In the genomic region with DNA sequence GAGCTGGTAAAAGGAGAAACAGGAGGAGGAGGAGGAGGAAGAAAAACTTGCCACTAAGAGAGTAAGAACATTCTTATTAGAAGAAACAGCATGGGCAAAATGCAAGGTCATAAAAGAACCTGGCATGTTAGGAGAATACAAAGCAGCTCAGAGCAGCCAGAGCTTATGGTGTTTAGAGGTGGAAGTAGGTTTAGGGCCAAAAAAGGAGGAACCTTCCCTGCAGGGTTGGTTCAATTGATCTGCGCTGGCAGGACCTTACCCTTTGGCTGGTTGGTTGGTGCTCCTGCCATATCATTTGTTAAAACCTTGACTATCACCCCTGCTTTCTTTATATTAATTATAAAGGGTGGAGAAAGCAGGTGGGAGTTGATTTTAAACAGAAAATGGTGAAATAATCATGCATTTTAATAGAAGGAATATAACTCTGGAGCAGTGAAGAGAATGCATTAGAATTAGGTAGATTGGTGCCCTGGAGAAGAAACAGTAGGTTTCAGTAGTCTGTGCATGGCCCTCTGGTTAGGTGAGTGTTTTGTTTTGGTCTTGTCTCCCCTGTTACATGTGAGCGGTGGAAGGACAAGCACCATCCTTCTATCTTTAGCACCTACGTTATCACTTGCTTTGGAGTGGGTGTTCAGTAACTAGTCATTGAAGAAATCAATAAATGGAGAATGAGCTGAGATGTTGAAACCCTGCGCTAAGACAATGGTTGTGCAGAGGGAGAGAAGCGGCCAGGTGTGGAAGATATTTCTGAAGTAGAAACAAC, we compare ENCODE assay signal across 16 cellular contexts.
"Had no signal": no experiment of that assay in that cellular context is flagged by ENCODE, and none has a peak within 500 bp of the region (broad histone marks: within the 10 kb centered on the region; RNA-seq: fewer than 3 reads in every experiment).

No MANE protein-coding gene starts in this region.

- H3K4me3 Mint-ChIP-seq: immature natural killer cell; naive thymus-derived CD8-positive, alpha-beta T cell had no signal

- ATAC-seq: naive thymus-derived CD8-positive, alpha-beta T cell had no signal

- DNase-seq: colonic mucosa; dermis blood vessel endothelial cell; esophagus squamous epithelium; foreskin fibroblast; immature natural killer cell; mammary epithelial cell; naive thymus-derived CD8-positive, alpha-beta T cell; posterior cingulate gyrus; small intestine; stimulated activated CD4-positive, alpha-beta T cell treated with anti-CD3 and anti-CD28 coated beads, Interleukin-12 subunit alpha, Interleukin-12 subunit beta, amount 100 ng/mL, for 4 hours; stimulated activated naive CD4-positive, alpha-beta T cell; stomach; substantia nigra; transverse colon had no signal

- H3K27ac ChIP-seq: colonic mucosa, esophagus squamous epithelium, neutrophil, stomach, thoracic aorta, transverse colon had no signal

- H3K4me3 ChIP-seq: colonic mucosa, esophagus squamous epithelium, stomach, thoracic aorta, transverse colon had no signal

- H3K4me1 Mint-ChIP-seq: immature natural killer cell; naive thymus-derived CD8-positive, alpha-beta T cell had no signal

- H3K36me3 ChIP-seq: colonic mucosa, esophagus squamous epithelium, neutrophil, stomach, thoracic aorta, transverse colon had no signal

- H3K4me1 ChIP-seq: colonic mucosa, esophagus squamous epithelium, stomach, transverse colon had no signal

- H3K27me3 ChIP-seq: colonic mucosa, esophagus squamous epithelium, neutrophil, stomach, transverse colon had no signal

- H3K9me3 ChIP-seq: colonic mucosa, esophagus squamous epithelium, neutrophil, stomach, thoracic aorta, transverse colon had no signal

- H3K36me3 Mint-ChIP-seq: immature natural killer cell; naive thymus-derived CD8-positive, alpha-beta T cell had no signal

- H3K27ac Mint-ChIP-seq: immature natural killer cell; naive thymus-derived CD8-positive, alpha-beta T cell had no signal

- H3K9me3 Mint-ChIP-seq: immature natural killer cell; naive thymus-derived CD8-positive, alpha-beta T cell had no signal
